Comparison of ENCODE assay signal across 11 cellular contexts in genomic region chr13:44433863-44434262, GRCh38.
DNase-seq lines count a peak whose midpoint lies in the region; ATAC-seq and TF ChIP-seq lines count a peak whose summit lies in the region.
"Had no signal": no experiment of that assay in that cellular context is flagged by ENCODE, and none has a peak within 500 bp of the region (broad histone marks: within the 10 kb centered on the region; RNA-seq: fewer than 3 reads in every experiment).

No MANE protein-coding gene starts in this region.

- H3K9me3 ChIP-seq in ectodermal cell (ENCODE audit: control insufficient read depth, low read length) (no peaks in the 10 kb centered on the region), mucosa of rectum (ENCODE audit: control insufficient read depth in 2 of 2, low read length in 2 of 2) (no peaks in the 10 kb centered on the region), tibial artery (no peaks in the 10 kb centered on the region)
- H3K9me3 ChIP-seq: adrenal gland had no signal

- H3K27me3 ChIP-seq in ectodermal cell (ENCODE audit: control insufficient read depth, insufficient read depth, low read length, poor library complexity, severe bottlenecking) (no peaks in the 10 kb centered on the region), mucosa of rectum (ENCODE audit: control insufficient read depth in 2 of 2, insufficient read depth in 2 of 2, low read length in 2 of 2) (no peaks in the 10 kb centered on the region), tibial artery (no peaks in the 10 kb centered on the region)
- H3K27me3 ChIP-seq: adrenal gland had no signal

- DNase-seq in activated T-cell treated with anti-CD3 and anti-CD28 coated beads, Interleukin-2, amount 50 U/mL, for 72 hours: no peak
- DNase-seq in activated T-cell treated with anti-CD3 and anti-CD28 coated beads, Interleukin-2, amount 50 U/mL, for 48 hours: no peak
- DNase-seq in tibial artery (no peak), COLO668 (lab: John Stamatoyannopoulos, UW; ENCODE audit: unreplicated experiment) (no peak), mucosa of gallbladder (ENCODE audit: low spot score) (no peak)
- no peak for DNase-seq in activated effector memory CD4-positive, alpha-beta T cell treated with anti-CD3 and anti-CD28 coated beads, Interleukin-2, amount 50 U/mL, for 16 hours
- DNase-seq: GOT3, NCI-H524 had no signal

- H3K36me3 ChIP-seq in ectodermal cell (ENCODE audit: control insufficient read depth, insufficient read depth, low read length): peaks cover 13% of the 10 kb centered on the region
- peaks cover 20 to 21% of the 10 kb centered on the region in 2 donors for H3K36me3 ChIP-seq in mucosa of rectum (ENCODE audit: control insufficient read depth in 2 of 2, insufficient read depth in 2 of 2, low read length in 2 of 2)
- H3K36me3 ChIP-seq in tibial artery: peaks cover 16 to 31% (median 25%) of the 10 kb centered on the region in 3 donors

- no peaks in the 10 kb centered on the region for H3K9me3 Mint-ChIP-seq in activated T-cell treated with anti-CD3 and anti-CD28 coated beads, Interleukin-2, amount 50 U/mL, for 72 hours

- H3K27me3 Mint-ChIP-seq in activated T-cell treated with anti-CD3 and anti-CD28 coated beads, Interleukin-2, amount 50 U/mL, for 72 hours (ENCODE audit: low read depth): peaks cover 23% of the 10 kb centered on the region

- intact Hi-C loops in tibial artery (cut with DNase I; ENCODE audit: low total_unique reads): loop anchor here (2.0 kb wide), 1 partner anchor 383 kb away; no protein-coding TSS in a partner anchor

- no peak overlapping the region for H3K27ac ChIP-seq in ectodermal cell (ENCODE audit: insufficient read depth, low read depth, low read length, poor library complexity, severe bottlenecking)
- peak overlapping the region; percentile 94 to 97 for H3K27ac ChIP-seq in mucosa of rectum (ENCODE audit: low read depth in 2 of 2, low read length in 2 of 2)
- H3K27ac ChIP-seq in tibial artery: peak overlapping the region; percentile 90 to 94

- H3K9ac ChIP-seq in mucosa of rectum (ENCODE audit: low read depth in 1 of 2, low read length in 2 of 2): peak overlapping the region; percentile 69 to 84

- H3K27ac Mint-ChIP-seq in activated T-cell treated with anti-CD3 and anti-CD28 coated beads, Interleukin-2, amount 50 U/mL, for 72 hours: no peak overlapping the region

- H3K4me1 ChIP-seq in ectodermal cell (ENCODE audit: control insufficient read depth, insufficient read depth, low read length) (peaks cover 15% of the 10 kb centered on the region), mucosa of rectum (ENCODE audit: control insufficient read depth in 2 of 2, insufficient read depth in 2 of 2, low read length in 2 of 2) (peaks cover 4 to 23% of the 10 kb centered on the region in 2 donors), tibial artery (peaks cover 0 to 46% (median 6%) of the 10 kb centered on the region in 4 donors)

- TF ChIP-seq CTCF in tibial artery (IDR thresholded peaks at IDR 0.05): no peak

- H3K4me3 ChIP-seq in ectodermal cell (ENCODE audit: insufficient read depth, low read depth, low read length) (peak overlapping the region; percentile 53), mucosa of rectum (ENCODE audit: low read length in 2 of 2) (peak overlapping the region; percentile 90 to 91), tibial artery (peak overlapping the region; percentile 63 to 84)

- H3K36me3 Mint-ChIP-seq in activated T-cell treated with anti-CD3 and anti-CD28 coated beads, Interleukin-2, amount 50 U/mL, for 72 hours (ENCODE audit: insufficient read depth in 2 of 2): peaks cover 0 to 6% of the 10 kb centered on the region in 2 donors

- peak overlapping the region; percentile 28 to 45 for H3K4me3 Mint-ChIP-seq in activated T-cell treated with anti-CD3 and anti-CD28 coated beads, Interleukin-2, amount 50 U/mL, for 72 hours

- 90 to 100% methylated on average over 2 of the region's 2 CpGs for WGBS in ectodermal cell, 2 experiments

- no peak for ATAC-seq in activated T-cell treated with anti-CD3 and anti-CD28 coated beads, Interleukin-2, amount 50 U/mL, for 72 hours (replicated peaks in 1 of 2)

- peaks cover 34% of the 10 kb centered on the region for H3K4me1 Mint-ChIP-seq in activated T-cell treated with anti-CD3 and anti-CD28 coated beads, Interleukin-2, amount 50 U/mL, for 72 hours (ENCODE audit: low read depth)
